ENCODE assay signal across 8 cellular contexts in the genomic region with DNA sequence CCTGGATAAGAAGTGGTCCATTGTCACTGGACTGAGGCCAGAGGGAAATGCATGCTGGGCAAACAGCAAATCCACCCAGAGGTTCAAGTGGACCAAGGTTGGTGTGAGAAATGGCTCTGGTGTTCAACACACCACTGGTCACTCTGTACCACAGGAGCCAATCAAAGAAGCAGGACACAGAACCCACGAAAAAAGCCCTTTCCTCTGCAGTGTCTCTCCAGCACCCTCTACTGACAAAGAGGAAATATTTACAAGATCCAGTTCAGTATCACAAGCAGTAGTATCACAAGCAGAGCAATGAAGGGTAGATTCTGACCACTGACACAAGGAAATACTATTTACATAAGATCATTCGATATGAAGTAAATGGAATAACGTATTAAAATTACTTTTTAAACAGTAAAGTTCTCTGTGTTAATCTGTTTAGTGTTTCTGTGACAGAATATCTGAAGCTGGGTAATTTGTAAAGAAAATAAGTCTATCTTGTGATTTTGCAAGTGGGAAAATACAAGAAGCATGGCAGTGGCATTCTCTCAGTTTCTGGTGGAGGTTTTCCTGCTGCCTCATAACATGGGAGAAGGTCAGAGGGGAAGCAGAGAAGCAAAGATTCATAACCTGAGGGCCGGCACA.
A peak's percentile ranks its signal among the peaks of the same experiment; 100 is the strongest.
DNase-seq lines count a peak whose midpoint lies in the region; ATAC-seq and TF ChIP-seq lines count a peak whose summit lies in the region.

No MANE protein-coding gene starts in this region.

- ATAC-seq in GM19035 (IDR thresholded peaks at IDR 0.05; ENCODE audit: unreplicated experiment), result peak; percentile 60
- peak; percentile 49 for ATAC-seq in HG03066 (IDR thresholded peaks at IDR 0.05; ENCODE audit: low read depth, unreplicated experiment)

- no peak overlapping the region for H3K4me3 ChIP-seq in epithelial cell of proximal tubule (ENCODE audit: low read depth, low read length)
- no peak overlapping the region for H3K4me3 ChIP-seq in spleen

- no peaks in the 10 kb centered on the region for H3K27me3 ChIP-seq in spleen (replicated peaks in 1 of 7)

- TF ChIP-seq CTCF in epithelial cell of proximal tubule (conservative IDR thresholded peaks at IDR 0.05; ENCODE audit: low read depth, low read length) (peak; percentile 74), spleen (IDR thresholded peaks at IDR 0.05 in 8 of 11, conservative IDR thresholded peaks at IDR 0.05 in 3 of 11) (peak in 9 of 11 experiments; percentile 14 to 53 (median 46))

- WGBS in spleen, 5 donors, result 23 to 31% (median 31%) methylated on average over 4 of the region's 4 CpGs

- intact Hi-C loops in spleen (cut with DNase I; ENCODE audit: low total_unique reads), result no loop called here

- H3K9me3 ChIP-seq in spleen, result no peaks in the 10 kb centered on the region

- no peak for TF ChIP-seq POLR2A in spleen (IDR thresholded peaks at IDR 0.05)

- peaks cover 0 to 52% (median 7%) of the 10 kb centered on the region in 6 donors for H3K4me1 ChIP-seq in spleen

- H3K27ac ChIP-seq in spleen, result peak overlapping the region in 5 of 8 donors; percentile 26 to 82 (median 49)

- H3K36me3 ChIP-seq in spleen, result no peaks in the 10 kb centered on the region

- peak; percentile 48 for DNase-seq in D341Med (ENCODE audit: low spot score)
- DNase-seq in NCI-H69 (lab: John Stamatoyannopoulos, UW), result peak; percentile 64
- DNase-seq in epithelial cell of proximal tubule (ENCODE audit: low read depth), result peak; percentile 9
- DNase-seq in spleen, result no peak
- no peak for DNase-seq in activated CD8-positive, alpha-beta memory T cell treated with anti-CD3 and anti-CD28 coated beads, Interleukin-2, amount 50 U/mL, for 4 hours
- DNase-seq in T1000 (lab: John Stamatoyannopoulos, UW), result no peak

Comparison
In these comparisons a context has a peak if more than half of its experiments do, and no peak if none do; other contexts are left out.
1. DNase-seq: peak in D341Med (single experiment), NCI-H69 (single experiment) and epithelial cell of proximal tubule (single experiment); none in spleen (single experiment), activated CD8-positive, alpha-beta memory T cell treated with anti-CD3 and anti-CD28 coated beads, Interleukin-2, amount 50 U/mL, for 4 hours (single experiment) and T1000 (single experiment).